ENCODE assay signal across 8 cellular contexts in the genomic region with DNA sequence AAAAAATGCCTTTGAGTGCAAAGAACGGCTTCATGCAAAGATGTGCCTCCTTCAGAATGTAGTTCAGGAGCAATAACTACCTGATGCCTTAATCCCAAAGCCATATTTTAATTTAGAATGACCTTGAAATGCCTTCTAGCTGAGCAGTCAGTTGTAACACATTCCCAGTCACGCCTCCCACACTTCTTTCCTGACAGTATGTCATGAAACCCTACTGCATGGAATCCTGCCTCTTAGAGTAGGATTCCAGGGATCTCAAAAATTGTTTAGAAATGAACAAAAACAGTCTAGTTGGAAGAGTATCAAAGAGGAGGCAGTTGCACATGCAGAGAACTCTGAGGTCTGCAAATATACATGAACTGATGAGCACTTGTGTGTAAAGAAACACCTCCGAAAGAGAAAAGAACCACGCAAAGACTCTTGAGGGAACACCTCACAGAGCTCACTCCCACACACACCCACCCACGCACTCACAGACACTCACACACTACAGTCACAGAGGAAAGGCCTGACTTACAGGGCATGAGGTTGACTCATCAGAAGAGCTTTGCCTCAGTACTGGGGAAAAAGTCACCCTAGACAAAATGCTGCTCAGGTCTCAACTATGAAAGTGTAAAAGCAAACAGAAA.
DNase-seq lines count a peak whose midpoint lies in the region; ATAC-seq, FAIRE-seq and TF ChIP-seq lines count a peak whose summit lies in the region.

No MANE protein-coding gene starts in this region.

- H3K79me2 ChIP-seq in OCI-LY7 (ENCODE audit: insufficient read depth, low read depth, low read length) (no peaks in the 10 kb centered on the region), GM12878 (ENCODE audit: control insufficient read depth, insufficient read depth, low read length) (no peaks in the 10 kb centered on the region)

- H3K4me1 ChIP-seq in CD8-positive, alpha-beta T cell (ENCODE audit: insufficient read depth, low read length) = peaks cover 25% of the 10 kb centered on the region
- H3K4me1 ChIP-seq in OCI-LY7 (ENCODE audit: insufficient read depth, low read length, poor library complexity, severe bottlenecking) (peaks cover 61% of the 10 kb centered on the region), GM12878 (ENCODE audit: control insufficient read depth, insufficient read depth, low read length) (peaks cover 5% of the 10 kb centered on the region; the same call in 1 of the 2 replicates), skeletal muscle satellite cell (ENCODE audit: control insufficient read depth, insufficient read depth, low read length) (peaks cover 43% of the 10 kb centered on the region), gastroesophageal sphincter (no peaks in the 10 kb centered on the region)

- 3% methylated on average over 5 of the region's 5 CpGs for WGBS in GM12878 (ENCODE audit: insufficient coverage, insufficient replicate concordance, low lambda C conversion rate, missing lambda C conversion rate)
- WGBS in gastroesophageal sphincter (ENCODE audit: low coverage in 1 of 2), 2 donors = 70 to 80% methylated on average over 5 of the region's 5 CpGs

- H3K9me3 Mint-ChIP-seq in CD8-positive, alpha-beta T cell = no peaks in the 10 kb centered on the region

- H3K9me3 ChIP-seq in CD8-positive, alpha-beta T cell (ENCODE audit: low read length) = no peaks in the 10 kb centered on the region
- H3K9me3 ChIP-seq in OCI-LY7 (ENCODE audit: low read length) = no peaks in the 10 kb centered on the region
- H3K9me3 ChIP-seq in GM12878 (replicated peaks; ENCODE audit: control insufficient read depth, insufficient read depth, low read length) = no peaks in the 10 kb centered on the region
- H3K9me3 ChIP-seq in skeletal muscle satellite cell (replicated peaks; ENCODE audit: low read length) = no peaks in the 10 kb centered on the region
- H3K9me3 ChIP-seq in gastroesophageal sphincter = no peaks in the 10 kb centered on the region

- in situ Hi-C loops in GM12878 (cut with MboI) = no loop called here

- FAIRE-seq in GM12878 (lab: Jason Lieb, UNC) = no peak

- H3K9me2 ChIP-seq in OCI-LY7 (ENCODE audit: insufficient read depth, low read length) = no peaks in the 10 kb centered on the region

- TF ChIP-seq POLR2A in GM12878 (IDR thresholded peaks at IDR 0.05; ENCODE audit: low read depth, low read length) (no peak), gastroesophageal sphincter (IDR thresholded peaks at IDR 0.05) (no peak)

- TF ChIP-seq CTCF in CD8-positive, alpha-beta T cell (IDR thresholded peaks at IDR 0.05) = no peak
- TF ChIP-seq CTCF in OCI-LY7 (conservative IDR thresholded peaks at IDR 0.05; ENCODE audit: low read length) (no peak), GM12878 (IDR thresholded peaks at IDR 0.05 in 2 of 3, conservative IDR thresholded peaks at IDR 0.05 in 1 of 3; ENCODE audit: control insufficient read depth in 2 of 3, extremely low read depth in 1 of 3, insufficient read depth in 1 of 3, low read depth in 3 of 3, low read length in 3 of 3) (no peak), gastroesophageal sphincter (IDR thresholded peaks at IDR 0.05) (no peak)

- H2AFZ ChIP-seq in OCI-LY7 (ENCODE audit: low read length) (no peak overlapping the region), GM12878 (ENCODE audit: control insufficient read depth, low read depth, low read length) (no peak overlapping the region)

- H3K9ac ChIP-seq in GM12878 (ENCODE audit: control insufficient read depth, insufficient read depth, low read length) (no peak overlapping the region), skeletal muscle satellite cell (ENCODE audit: low read depth, low read length) (no peak overlapping the region)

- POLR2A ChIA-PET in CD8-positive, alpha-beta T cell (lab: Charles Lee) = interaction anchor here (0.8 to 2.6 kb wide), 3 partner anchors 37 to 59 kb away, joined by 3 to 8 read pairs (median 3); no protein-coding TSS in a partner anchor
- POLR2A ChIA-PET in OCI-LY7 (lab: Charles Lee) = interaction anchor here (1.0 to 1.7 kb wide), 2 partner anchors 23 to 24 kb away, joined by 3 to 4 read pairs; no protein-coding TSS in a partner anchor
- POLR2A ChIA-PET in GM12878 (lab: Charles Lee) = interaction anchor here (1.0 to 1.7 kb wide), 2 partner anchors 24 to 54 kb away, joined by 3 to 6 read pairs; no protein-coding TSS in a partner anchor

- H4K20me1 ChIP-seq in OCI-LY7 (ENCODE audit: insufficient read depth, low read length) = no peaks in the 10 kb centered on the region
- H4K20me1 ChIP-seq in GM12878 (ENCODE audit: control insufficient read depth, insufficient read depth) = no peaks in the 10 kb centered on the region

- peak overlapping the region; percentile 93 for H3K4me2 ChIP-seq in OCI-LY7 (ENCODE audit: low read length)
- H3K4me2 ChIP-seq in GM12878 (ENCODE audit: control insufficient read depth, insufficient read depth) = peak overlapping the region; percentile 38; the same call in 1 of the 2 replicates
- peak overlapping the region; percentile 32 for H3K4me2 ChIP-seq in skeletal muscle satellite cell (ENCODE audit: low read length)

- H3K36me3 ChIP-seq in CD8-positive, alpha-beta T cell (ENCODE audit: insufficient read depth, low read length) = no peaks in the 10 kb centered on the region
- no peaks in the 10 kb centered on the region for H3K36me3 ChIP-seq in OCI-LY7 (ENCODE audit: insufficient read depth, low read length)
- H3K36me3 ChIP-seq in GM12878 (ENCODE audit: control insufficient read depth in 2 of 2, insufficient read depth in 2 of 2, low read length in 1 of 2) = no peaks in the 10 kb centered on the region
- no peaks in the 10 kb centered on the region for H3K36me3 ChIP-seq in skeletal muscle satellite cell (ENCODE audit: insufficient read depth, low read length)
- no peaks in the 10 kb centered on the region for H3K36me3 ChIP-seq in gastroesophageal sphincter

- RAD21 ChIA-PET in GM12878 (lab: Charles Lee; ENCODE audit: unreplicated experiment) = interaction anchor here (2.0 to 3.3 kb wide), 2 partner anchors 19 to 24 kb away, joined by 5 to 32 read pairs; no protein-coding TSS in a partner anchor

- no peak overlapping the region for H3K4me3 Mint-ChIP-seq in CD8-positive, alpha-beta T cell

- H3K4me3 ChIP-seq in CD8-positive, alpha-beta T cell (ENCODE audit: low read depth, low read length) = no peak overlapping the region
- peak overlapping the region; percentile 59 for H3K4me3 ChIP-seq in OCI-LY7 (ENCODE audit: low read depth, low read length, poor library complexity, severe bottlenecking)
- no peak overlapping the region for H3K4me3 ChIP-seq in GM12878
- no peak overlapping the region for H3K4me3 ChIP-seq in skeletal muscle satellite cell (ENCODE audit: low read length)
- H3K4me3 ChIP-seq in gastroesophageal sphincter = no peak overlapping the region

- intact Hi-C loops in CD8-positive, alpha-beta T cell (cut with DNase I, micrococcal nuclease) = loop anchor here in 1 of 2 experiments (2.0 kb wide), 1 partner anchor 27 kb away; no protein-coding TSS in a partner anchor
- intact Hi-C loops in OCI-LY7 (cut with micrococcal nuclease; ENCODE audit: unreplicated experiment) (no loop called here), GM12878 (cut with micrococcal nuclease; ENCODE audit: unreplicated experiment) (no loop called here)

- H3K36me3 Mint-ChIP-seq in CD8-positive, alpha-beta T cell = no peaks in the 10 kb centered on the region

- DNase-seq in CD8-positive, alpha-beta T cell = peak in 5 of 7 experiments; percentile 22 to 64 (median 31)
- DNase-seq in OCI-LY7 (ENCODE audit: low spot score) (no peak), GM12878 (ENCODE audit: low read depth, low spot score) (peak; percentile 55), A172 (ENCODE audit: low spot score) (no peak)

- no peaks in the 10 kb centered on the region for H3K27me3 ChIP-seq in CD8-positive, alpha-beta T cell (ENCODE audit: insufficient read depth, low read length)
- no peaks in the 10 kb centered on the region for H3K27me3 ChIP-seq in GM12878 (replicated peaks in 1 of 2; ENCODE audit: control insufficient read depth in 2 of 2, insufficient read depth in 2 of 2, low read length in 1 of 2)
- H3K27me3 ChIP-seq in skeletal muscle satellite cell (ENCODE audit: control insufficient read depth, insufficient read depth, low read length) = no peaks in the 10 kb centered on the region
- H3K27me3 ChIP-seq in gastroesophageal sphincter = peaks cover 30% of the 10 kb centered on the region

- H3K27me3 Mint-ChIP-seq in CD8-positive, alpha-beta T cell (ENCODE audit: low read depth) = no peaks in the 10 kb centered on the region

- TF ChIP-seq EP300 in GM12878 (IDR thresholded peaks at IDR 0.05; ENCODE audit: borderline replicate concordance in 1 of 2, control insufficient read depth in 1 of 2, low read depth in 2 of 2, low read length in 2 of 2) (0 out of 4 replicates have a peak, but pooled peaks of 1 of the 2 experiments have one; percentile 35), gastroesophageal sphincter (IDR thresholded peaks at IDR 0.05) (no peak)

- SMC1A ChIA-PET in GM12878 (lab: Charles Lee; ENCODE audit: uncharacterized antibody, unreplicated experiment) = interaction anchor here (0.7 to 3.9 kb wide), 8 partner anchors 16 to 238 kb away, joined by 3 to 40 read pairs (median 4); no protein-coding TSS in a partner anchor

- no TSS peak for BruUV-seq in OCI-LY7 (replicated peaks; lab: Mats Ljungman, UMichigan)
- no TSS peak for BruUV-seq in GM12878 (replicated peaks; lab: Mats Ljungman, UMichigan)

- H3K27ac Mint-ChIP-seq in CD8-positive, alpha-beta T cell = peak overlapping the region; percentile 81

- no peak overlapping the region for H3K27ac ChIP-seq in CD8-positive, alpha-beta T cell (ENCODE audit: low read depth, low read length)
- H3K27ac ChIP-seq in OCI-LY7 (ENCODE audit: low read depth, low read length, poor library complexity, severe bottlenecking) (peak overlapping the region; percentile 92), GM12878 (ENCODE audit: control insufficient read depth, insufficient read depth) (peak overlapping the region; percentile 53), gastroesophageal sphincter (no peak overlapping the region)

- no peak for TF ChIP-seq RAD21 in GM12878 (IDR thresholded peaks at IDR 0.05; ENCODE audit: insufficient read depth, low read depth, low read length)

- peak; percentile 75 for ATAC-seq in CD8-positive, alpha-beta T cell
- ATAC-seq in GM12878 = peak; percentile 44
- ATAC-seq in HG03342 (IDR thresholded peaks at IDR 0.05; ENCODE audit: unreplicated experiment) = no peak
- no peak for ATAC-seq in GM21576 (IDR thresholded peaks at IDR 0.05; ENCODE audit: unreplicated experiment)
- no peak for ATAC-seq in gastroesophageal sphincter

- H3K4me1 Mint-ChIP-seq in CD8-positive, alpha-beta T cell (ENCODE audit: low read depth) = peaks cover 30% of the 10 kb centered on the region

- CTCF ChIA-PET in CD8-positive, alpha-beta T cell (lab: Charles Lee) = interaction anchor here (1.1 to 6.2 kb wide), 11 partner anchors 10 to 235 kb away, joined by 3 to 67 read pairs (median 9); no protein-coding TSS in a partner anchor
- CTCF ChIA-PET in OCI-LY7 (lab: Charles Lee; ENCODE audit: unreplicated experiment) = interaction anchor here (0.8 to 2.5 kb wide), 5 partner anchors 11 to 149 kb away, joined by 3 to 17 read pairs (median 3); no protein-coding TSS in a partner anchor
- CTCF ChIA-PET in GM12878 (lab: Yijun Ruan, JAX) = interaction anchor here (0.7 to 6.4 kb wide), 16 partner anchors 10 to 364 kb away, joined by 3 to 115 read pairs (median 4); no protein-coding TSS in a partner anchor

TF ChIP-seq in GM12878, 131 proteins besides CTCF, POLR2A, EP300 and RAD21 (continues in another document):
- peak; percentile 27; the same call in 1 of the 2 replicates for TF ChIP-seq MTA2 (IDR thresholded peaks at IDR 0.05; ENCODE audit: low read depth)

Comparison
In these comparisons a context has a peak if more than half of its experiments do, and no peak if none do; other contexts are left out.
1. ATAC-seq: peak in CD8-positive, alpha-beta T cell (single experiment) and GM12878 (single experiment); none in HG03342 (single experiment), GM21576 (single experiment) and gastroesophageal sphincter (single experiment).
2. DNase-seq: peak in CD8-positive, alpha-beta T cell (5 of 7) and GM12878 (single experiment); none in OCI-LY7 (single experiment) and A172 (single experiment).
3. H3K27ac ChIP-seq: peak in OCI-LY7 (single experiment) and GM12878 (single experiment); none in CD8-positive, alpha-beta T cell (single experiment) and gastroesophageal sphincter (0 of 4).
4. H3K4me2 ChIP-seq: peak in every context shown above with its lines; median percentile 93 in OCI-LY7; 38 in GM12878; 32 in skeletal muscle satellite cell.